13 cellular contexts compared by ENCODE assay signal in genomic region chr18:21115519-21116411, GRCh38. TPM values are rescaled to one million over a fixed set of nuclear protein-coding genes. Genes with fewer than 3 reads are reported as not detected.
DNase-seq lines count a peak whose midpoint lies in the region; ATAC-seq and TF ChIP-seq lines count a peak whose summit lies in the region.
"Had no signal": no experiment of that assay in that cellular context is flagged by ENCODE, and none has a peak within 500 bp of the region (broad histone marks: within the 10 kb centered on the region; RNA-seq: fewer than 3 reads in every experiment).

No MANE protein-coding gene starts in this region.

- H3K27me3 ChIP-seq in SK-N-SH (ENCODE audit: insufficient read depth) (no peaks in the 10 kb centered on the region), upper lobe of right lung (no peaks in the 10 kb centered on the region)
- H3K27me3 ChIP-seq: colonic mucosa had no signal

- no peaks in the 10 kb centered on the region for H3K9me2 ChIP-seq in SK-N-SH

- no peaks in the 10 kb centered on the region for H3K36me3 Mint-ChIP-seq in activated CD8-positive, alpha-beta T cell treated with anti-CD3 and anti-CD28 coated beads for 36 hours (ENCODE audit: low read depth)
- H3K36me3 Mint-ChIP-seq in activated CD8-positive, alpha-beta T cell treated with anti-CD3 and anti-CD28 coated beads, Interleukin-2, amount 10 ng/mL, durations not matched to agents 7 days and 5 days (ENCODE audit: low read depth): peaks cover under 1% of the 10 kb centered on the region

- POLR2A ChIA-PET in activated CD8-positive, alpha-beta T cell treated with anti-CD3 and anti-CD28 coated beads for 36 hours (lab: Charles Lee): no interaction called here
- POLR2A ChIA-PET in activated CD8-positive, alpha-beta T cell treated with anti-CD3 and anti-CD28 coated beads, Interleukin-2, amount 10 ng/mL, durations not matched to agents 7 days and 5 days (lab: Charles Lee): no interaction called here
- POLR2A ChIA-PET in SK-N-SH (lab: Yijun Ruan, JAX): no interaction called here

- no peaks in the 10 kb centered on the region for H3K9me3 Mint-ChIP-seq in activated CD8-positive, alpha-beta T cell treated with anti-CD3 and anti-CD28 coated beads for 36 hours
- no peaks in the 10 kb centered on the region for H3K9me3 Mint-ChIP-seq in activated CD8-positive, alpha-beta T cell treated with anti-CD3 and anti-CD28 coated beads, Interleukin-2, amount 10 ng/mL, durations not matched to agents 7 days and 5 days (ENCODE audit: insufficient read depth)
- H3K9me3 Mint-ChIP-seq: activated T-helper 1 cell treated with anti-CD3 and anti-CD28 coated beads, Interleukin-12 subunit alpha, Interleukin-12 subunit beta, Interleukin-2, Interleukin-4 antibody, amounts not matched to agents 30 ng/mL and 10 ng/mL and 1 ng/mL, durations not matched to agents 14 hours and 24 hours and 36 hours had no signal

- H3K27me3 Mint-ChIP-seq in activated CD8-positive, alpha-beta T cell treated with anti-CD3 and anti-CD28 coated beads for 36 hours: no peaks in the 10 kb centered on the region
- H3K27me3 Mint-ChIP-seq in activated CD8-positive, alpha-beta T cell treated with anti-CD3 and anti-CD28 coated beads, Interleukin-2, amount 10 ng/mL, durations not matched to agents 7 days and 5 days (ENCODE audit: low read depth): peaks cover 12% of the 10 kb centered on the region

- peaks cover under 1% of the 10 kb centered on the region; the same call in 1 of the 2 replicates for H4K20me1 ChIP-seq in SK-N-SH (ENCODE audit: insufficient read depth)

- CTCF ChIA-PET in activated CD8-positive, alpha-beta T cell treated with anti-CD3 and anti-CD28 coated beads for 36 hours (lab: Charles Lee): no interaction called here
- CTCF ChIA-PET in activated CD8-positive, alpha-beta T cell treated with anti-CD3 and anti-CD28 coated beads, Interleukin-2, amount 10 ng/mL, durations not matched to agents 7 days and 5 days (lab: Charles Lee): interaction anchor here (1.1 to 2.0 kb wide), 2 partner anchors 18 to 485 kb away, joined by 3 to 4 read pairs; no protein-coding TSS in a partner anchor
- CTCF ChIA-PET in SK-N-SH (lab: Yijun Ruan, JAX): no interaction called here

- no peak overlapping the region for H3K27ac Mint-ChIP-seq in activated CD8-positive, alpha-beta T cell treated with anti-CD3 and anti-CD28 coated beads for 36 hours
- H3K27ac Mint-ChIP-seq in activated CD8-positive, alpha-beta T cell treated with anti-CD3 and anti-CD28 coated beads, Interleukin-2, amount 10 ng/mL, durations not matched to agents 7 days and 5 days: no peak overlapping the region
- H3K27ac Mint-ChIP-seq: activated T-helper 1 cell treated with anti-CD3 and anti-CD28 coated beads, Interleukin-12 subunit alpha, Interleukin-12 subunit beta, Interleukin-2, Interleukin-4 antibody, amounts not matched to agents 30 ng/mL and 10 ng/mL and 1 ng/mL, durations not matched to agents 14 hours and 24 hours and 36 hours had no signal

- peak overlapping the region; percentile 44 for H2AFZ ChIP-seq in SK-N-SH (ENCODE audit: low read depth)

- no peaks in the 10 kb centered on the region for H3K4me1 Mint-ChIP-seq in activated CD8-positive, alpha-beta T cell treated with anti-CD3 and anti-CD28 coated beads for 36 hours (ENCODE audit: low read depth)
- H3K4me1 Mint-ChIP-seq in activated CD8-positive, alpha-beta T cell treated with anti-CD3 and anti-CD28 coated beads, Interleukin-2, amount 10 ng/mL, durations not matched to agents 7 days and 5 days (ENCODE audit: low read depth): peaks cover 6% of the 10 kb centered on the region

- peaks cover 0 to 16% of the 10 kb centered on the region in 2 experiments for H3K4me1 ChIP-seq in SK-N-SH (ENCODE audit: control insufficient read depth in 1 of 2, insufficient read depth in 2 of 2, low read depth in 1 of 2, low read length in 1 of 2)
- H3K4me1 ChIP-seq in upper lobe of right lung: peaks cover 13% of the 10 kb centered on the region
- H3K4me1 ChIP-seq: colonic mucosa had no signal

- peak; percentile 12 for DNase-seq in activated CD8-positive, alpha-beta T cell treated with anti-CD3 and anti-CD28 coated beads for 36 hours
- no peak for DNase-seq in activated CD8-positive, alpha-beta T cell treated with anti-CD3 and anti-CD28 coated beads, Interleukin-2, amount 10 ng/mL, durations not matched to agents 7 days and 5 days
- DNase-seq in SK-N-SH: no peak
- peak; percentile 53 for DNase-seq in fibroblast of the conjunctiva (ENCODE audit: low read depth)
- DNase-seq in upper lobe of right lung: peak; percentile 67
- DNase-seq in sciatic nerve (ENCODE audit: low spot score): no peak
- no peak for DNase-seq in activated T-cell treated with anti-CD3 and anti-CD28 coated beads, Interleukin-2, amount 50 U/mL, for 48 hours
- DNase-seq: colonic mucosa, midbrain, NCI-H146, retina had no signal

- no peak for ATAC-seq in activated CD8-positive, alpha-beta T cell treated with anti-CD3 and anti-CD28 coated beads for 36 hours
- no peak for ATAC-seq in activated CD8-positive, alpha-beta T cell treated with anti-CD3 and anti-CD28 coated beads, Interleukin-2, amount 10 ng/mL, durations not matched to agents 7 days and 5 days
- no peak for ATAC-seq in upper lobe of right lung
- ATAC-seq in GM19328 (IDR thresholded peaks at IDR 0.05; ENCODE audit: unreplicated experiment): no peak
- no peak for ATAC-seq in sciatic nerve

- peak overlapping the region; percentile 29; the same call in 1 of the 2 replicates for H3K9ac ChIP-seq in SK-N-SH

- H3K27ac ChIP-seq in SK-N-SH (ENCODE audit: low read depth in 2 of 2, low read length in 1 of 2) (peak overlapping the region; percentile 74 to 86; a peak in 3 of 4 replicates), upper lobe of right lung (no peak overlapping the region)
- H3K27ac ChIP-seq: colonic mucosa had no signal

- H3K36me3 ChIP-seq in SK-N-SH (replicated peaks in 1 of 2; ENCODE audit: control insufficient read depth in 1 of 2, insufficient read depth in 2 of 2, low read length in 1 of 2) (no peaks in the 10 kb centered on the region), upper lobe of right lung (no peaks in the 10 kb centered on the region)
- H3K36me3 ChIP-seq: colonic mucosa had no signal

- no peak for TF ChIP-seq CTCF in activated CD8-positive, alpha-beta T cell treated with anti-CD3 and anti-CD28 coated beads for 36 hours (IDR thresholded peaks at IDR 0.05)
- TF ChIP-seq CTCF in SK-N-SH (IDR thresholded peaks at IDR 0.05): peak; percentile 24; the same call in 1 of the 2 replicates
- TF ChIP-seq CTCF in upper lobe of right lung (IDR thresholded peaks at IDR 0.05): no peak

- no peak overlapping the region for H3K4me3 ChIP-seq in SK-N-SH (ENCODE audit: low read depth in 2 of 2, low read length in 1 of 2)
- no peak overlapping the region for H3K4me3 ChIP-seq in upper lobe of right lung
- H3K4me3 ChIP-seq: colonic mucosa had no signal

- peak overlapping the region; percentile 53; the same call in 1 of the 2 replicates for H3K4me2 ChIP-seq in SK-N-SH

- intact Hi-C loops in activated CD8-positive, alpha-beta T cell treated with anti-CD3 and anti-CD28 coated beads for 36 hours (cut with micrococcal nuclease): no loop called here
- intact Hi-C loops in upper lobe of right lung (cut with DNase I): no loop called here
- intact Hi-C loops in sciatic nerve (cut with DNase I): no loop called here

- peaks cover 38% of the 10 kb centered on the region for H3F3A ChIP-seq in SK-N-SH (replicated peaks; ENCODE audit: insufficient read depth)

- TF ChIP-seq RAD21 in SK-N-SH (IDR thresholded peaks at IDR 0.05; ENCODE audit: low read length): no peak

- H3K79me2 ChIP-seq in SK-N-SH (ENCODE audit: insufficient read depth): peaks cover 7% of the 10 kb centered on the region

- no peak for TF ChIP-seq EP300 in SK-N-SH (IDR thresholded peaks at IDR 0.05; ENCODE audit: borderline replicate concordance in 1 of 2, low read depth in 1 of 2, low read length in 1 of 2)

- H3K9me3 ChIP-seq in SK-N-SH: no peaks in the 10 kb centered on the region
- no peaks in the 10 kb centered on the region for H3K9me3 ChIP-seq in upper lobe of right lung
- H3K9me3 ChIP-seq: colonic mucosa had no signal

- 48% methylated on average over 7 of the region's 7 CpGs for WGBS in SK-N-SH (ENCODE audit: low lambda C conversion rate)

- H3K4me3 Mint-ChIP-seq in activated CD8-positive, alpha-beta T cell treated with anti-CD3 and anti-CD28 coated beads for 36 hours: no peak overlapping the region
- no peak overlapping the region for H3K4me3 Mint-ChIP-seq in activated CD8-positive, alpha-beta T cell treated with anti-CD3 and anti-CD28 coated beads, Interleukin-2, amount 10 ng/mL, durations not matched to agents 7 days and 5 days
- H3K4me3 Mint-ChIP-seq: activated T-helper 1 cell treated with anti-CD3 and anti-CD28 coated beads, Interleukin-12 subunit alpha, Interleukin-12 subunit beta, Interleukin-2, Interleukin-4 antibody, amounts not matched to agents 30 ng/mL and 10 ng/mL and 1 ng/mL, durations not matched to agents 14 hours and 24 hours and 36 hours had no signal

TF ChIP-seq in SK-N-SH, 30 proteins besides CTCF, POLR2A, EP300 and RAD21:
- peak; percentile 23; the same call in 1 of the 2 replicates for TF ChIP-seq USF1 (IDR thresholded peaks at IDR 0.05; ENCODE audit: borderline replicate concordance, low read depth)
- TF ChIP-seq TAF1 (IDR thresholded peaks at IDR 0.05; ENCODE audit: borderline replicate concordance, low read depth, low read length): no peak
- no peak for TF ChIP-seq FOSL2 (IDR thresholded peaks at IDR 0.05; ENCODE audit: borderline replicate concordance, low read depth)
- peak; percentile 61 for TF ChIP-seq TCF12 (IDR thresholded peaks at IDR 0.05)

RNA-seq across cellular contexts. Expression of gene ROCK1, which starts 4.2 kb away (rescaled TPM):
- 10 to 100 TPM; 45.6 to 49.4 TPM for total RNA-seq in activated CD8-positive, alpha-beta T cell treated with anti-CD3 and anti-CD28 coated beads for 36 hours
- 10 to 100 TPM; 63.7 to 69.4 TPM for total RNA-seq in activated CD8-positive, alpha-beta T cell treated with anti-CD3 and anti-CD28 coated beads, Interleukin-2, amount 10 ng/mL, durations not matched to agents 7 days and 5 days
- 4.9 and 6.7 TPM in 2 replicates for polyA plus RNA-seq in SK-N-SH (2012; rRNA removed)
- polyA plus RNA-seq in SK-N-SH (2012; cell fraction: cytosol; rRNA removed): 6.7 and 9.7 TPM in 2 replicates
- 12.3 and 22.5 TPM in 2 replicates for polyA plus RNA-seq in SK-N-SH (2012; cell fraction: nucleus; rRNA removed)
- total RNA-seq in upper lobe of right lung (67.0 TPM), sciatic nerve (98.8 TPM)

Comparison
In these comparisons a context has a peak if more than half of its experiments do, and no peak if none do; other contexts are left out.
1. DNase-seq: peak in activated CD8-positive, alpha-beta T cell treated with anti-CD3 and anti-CD28 coated beads for 36 hours (single experiment), fibroblast of the conjunctiva (single experiment) and upper lobe of right lung (single experiment); none in activated CD8-positive, alpha-beta T cell treated with anti-CD3 and anti-CD28 coated beads, Interleukin-2, amount 10 ng/mL, durations not matched to agents 7 days and 5 days (single experiment), SK-N-SH (single experiment), sciatic nerve (single experiment) and activated T-cell treated with anti-CD3 and anti-CD28 coated beads, Interleukin-2, amount 50 U/mL, for 48 hours (0 of 2).